Comparison of ENCODE assay signal across 14 cellular contexts in the genomic region with DNA sequence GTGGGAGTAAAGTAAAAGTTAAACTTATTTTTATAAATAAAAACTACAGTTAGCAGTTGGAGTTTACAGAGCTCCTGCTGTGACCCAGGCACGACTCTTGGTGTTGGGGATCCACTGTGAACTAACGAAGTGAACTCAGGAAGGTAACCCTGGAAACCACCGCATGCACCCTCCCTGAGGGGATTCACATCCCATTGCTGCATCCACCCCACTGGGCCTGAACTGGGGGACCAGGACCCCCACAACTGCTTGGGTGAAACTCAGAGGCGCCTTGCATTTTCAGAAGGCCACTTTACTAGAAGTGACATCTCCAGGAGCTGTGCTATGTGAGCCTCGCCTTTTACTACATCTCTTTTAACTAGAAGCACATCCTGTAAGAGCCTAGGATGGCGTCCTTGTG.
DNase-seq lines count a peak whose midpoint lies in the region; ATAC-seq and TF ChIP-seq lines count a peak whose summit lies in the region.
"Had no signal": no experiment of that assay in that cellular context is flagged by ENCODE, and none has a peak within 500 bp of the region (broad histone marks: within the 10 kb centered on the region; RNA-seq: fewer than 3 reads in every experiment).

No MANE protein-coding gene starts in this region.

- H3K36me3 ChIP-seq in colonic mucosa (no peaks in the 10 kb centered on the region), trophoblast cell (ENCODE audit: control insufficient read depth in 1 of 2, insufficient read depth in 2 of 2, low read length in 2 of 2) (no peaks in the 10 kb centered on the region)
- H3K36me3 ChIP-seq: HAP-1 had no signal

- no peak overlapping the region for H3K4me3 Mint-ChIP-seq in type B pancreatic cell
- H3K4me3 Mint-ChIP-seq: CD4-positive, CD25-positive, alpha-beta regulatory T cell had no signal

- H2BK5ac ChIP-seq in trophoblast cell (ENCODE audit: low read depth, low read length, poor library complexity): no peak overlapping the region

- no peak overlapping the region for H4K91ac ChIP-seq in trophoblast cell (ENCODE audit: low read depth, low read length)

- no peak overlapping the region for H3K27ac ChIP-seq in colonic mucosa
- H3K27ac ChIP-seq in trophoblast cell (ENCODE audit: low read depth, low read length): no peak overlapping the region
- H3K27ac ChIP-seq: BLaER1 treated with 17β-estradiol and CSF1 and Interleukin-3, amounts not matched to agents 10 nM and 100 nM; HL-60 had no signal

- no peaks in the 10 kb centered on the region for H3K9me3 Mint-ChIP-seq in type B pancreatic cell

- H2AK5ac ChIP-seq in trophoblast cell (ENCODE audit: low read length): no peak overlapping the region

- H3K79me2 ChIP-seq in trophoblast cell (ENCODE audit: control insufficient read depth, insufficient read depth, low read length, poor library complexity): no peaks in the 10 kb centered on the region

- H3K14ac ChIP-seq in trophoblast cell (ENCODE audit: low read length): no peak overlapping the region

- intact Hi-C loops in colonic mucosa (cut with DNase I): no loop called here

- H3K4me1 ChIP-seq in colonic mucosa (no peaks in the 10 kb centered on the region), trophoblast cell (ENCODE audit: control insufficient read depth in 1 of 2, insufficient read depth in 2 of 2, low read length in 2 of 2) (no peaks in the 10 kb centered on the region)
- H3K4me1 ChIP-seq: HAP-1 had no signal

- H3K4me3 ChIP-seq in colonic mucosa (no peak overlapping the region), trophoblast cell (ENCODE audit: low read depth, low read length) (peak overlapping the region; percentile 37)
- H3K4me3 ChIP-seq: BLaER1 treated with 17β-estradiol and CSF1 and Interleukin-3, amounts not matched to agents 10 nM and 100 nM; GM12878; HAP-1 had no signal

- H3K36me3 Mint-ChIP-seq in type B pancreatic cell: no peaks in the 10 kb centered on the region
- H3K36me3 Mint-ChIP-seq: CD4-positive, CD25-positive, alpha-beta regulatory T cell had no signal

- no peak overlapping the region for H4K12ac ChIP-seq in trophoblast cell (ENCODE audit: low read depth, low read length)

- no peaks in the 10 kb centered on the region for H3K79me1 ChIP-seq in trophoblast cell (ENCODE audit: low read length)

- DNase-seq in activated CD8-positive, alpha-beta memory T cell treated with anti-CD3 and anti-CD28 coated beads, Interleukin-2, amount 50 U/mL, for 4 hours: peak; percentile 1
- DNase-seq in colonic mucosa (peak; percentile 4), trophoblast cell (no peak), type B pancreatic cell (ENCODE audit: extremely low spot score, unreplicated experiment) (peak; percentile 40), GM03348 (ENCODE audit: low spot score) (no peak), GF-D8 (lab: John Stamatoyannopoulos, UW) (no peak)
- DNase-seq: ACHN; CD4-positive, CD25-positive, alpha-beta regulatory T cell; DMS53 had no signal

- H3K4me1 Mint-ChIP-seq in type B pancreatic cell (ENCODE audit: unreplicated experiment): no peaks in the 10 kb centered on the region
- H3K4me1 Mint-ChIP-seq: CD4-positive, CD25-positive, alpha-beta regulatory T cell had no signal

- H3K9ac ChIP-seq in colonic mucosa (ENCODE audit: low read depth in 2 of 2, low read length in 2 of 2): no peak overlapping the region
- H3K9ac ChIP-seq in trophoblast cell (ENCODE audit: low read length): no peak overlapping the region
- H3K9ac ChIP-seq: BLaER1 treated with 17β-estradiol and CSF1 and Interleukin-3, amounts not matched to agents 10 nM and 100 nM had no signal

- no peak overlapping the region for H3K18ac ChIP-seq in trophoblast cell (ENCODE audit: low read length)

- no peak overlapping the region for H3K4ac ChIP-seq in trophoblast cell (ENCODE audit: low read depth, low read length)

- WGBS in trophoblast cell (ENCODE audit: extremely low coverage, insufficient coverage, insufficient read length): no CpG with 5 or more reads among the region's 6 CpGs

- no peak overlapping the region for H3K4me2 ChIP-seq in trophoblast cell (ENCODE audit: low read length)
- H3K4me2 ChIP-seq: BLaER1 treated with 17β-estradiol and CSF1 and Interleukin-3, amounts not matched to agents 10 nM and 100 nM had no signal

- H3K9me3 ChIP-seq in colonic mucosa: no peaks in the 10 kb centered on the region
- peaks cover 25% of the 10 kb centered on the region for H3K9me3 ChIP-seq in trophoblast cell (ENCODE audit: insufficient read depth, low read depth, low read length)
- H3K9me3 ChIP-seq: HAP-1 had no signal

- H3K23ac ChIP-seq in trophoblast cell (ENCODE audit: low read length): no peak overlapping the region

- no peak overlapping the region for H2AFZ ChIP-seq in trophoblast cell (ENCODE audit: insufficient read depth, low read length, poor library complexity)

- H3K27ac Mint-ChIP-seq in type B pancreatic cell: no peak overlapping the region

- H3K27me3 Mint-ChIP-seq in type B pancreatic cell: peaks cover 22% of the 10 kb centered on the region

- H4K8ac ChIP-seq in trophoblast cell (ENCODE audit: low read depth, low read length): no peak overlapping the region

- H3K27me3 ChIP-seq in colonic mucosa (no peaks in the 10 kb centered on the region), trophoblast cell (ENCODE audit: insufficient read depth, low read length) (no peaks in the 10 kb centered on the region)
- H3K27me3 ChIP-seq: BLaER1 treated with 17β-estradiol and CSF1 and Interleukin-3, amounts not matched to agents 10 nM and 100 nM had no signal

- no peak overlapping the region for H2BK12ac ChIP-seq in trophoblast cell (ENCODE audit: low read length)

- H2BK120ac ChIP-seq in trophoblast cell (ENCODE audit: insufficient read depth, low read length, poor library complexity): no peak overlapping the region

- TF ChIP-seq CTCF in colonic mucosa (IDR thresholded peaks at IDR 0.05) (no peak), type B pancreatic cell (conservative IDR thresholded peaks at IDR 0.05) (no peak)

- no peak for ATAC-seq in GM19452 (IDR thresholded peaks at IDR 0.05; ENCODE audit: unreplicated experiment)
- ATAC-seq: GM12878 had no signal

Comparison
In these comparisons a context has a peak if more than half of its experiments do, and no peak if none do; other contexts are left out.
1. DNase-seq: peak in activated CD8-positive, alpha-beta memory T cell treated with anti-CD3 and anti-CD28 coated beads, Interleukin-2, amount 50 U/mL, for 4 hours (single experiment), colonic mucosa (single experiment) and type B pancreatic cell (single experiment); none in trophoblast cell (0 of 2), GM03348 (single experiment) and GF-D8 (single experiment).